In genomic region chr22:17803871-17804270, GRCh38 we compare ENCODE assay signal across 22 cellular contexts. TPM values are rescaled to one million over a fixed set of nuclear protein-coding genes. Genes with fewer than 3 reads are reported as not detected.
DNase-seq lines count a peak whose midpoint lies in the region; ATAC-seq, FAIRE-seq and TF ChIP-seq lines count a peak whose summit lies in the region.
"Had no signal": no experiment of that assay in that cellular context is flagged by ENCODE, and none has a peak within 500 bp of the region (broad histone marks: within the 10 kb centered on the region; RNA-seq: fewer than 3 reads in every experiment).

No MANE protein-coding gene starts in this region.

- H3K79me1 ChIP-seq in trophoblast cell (ENCODE audit: low read length), result peaks cover 13% of the 10 kb centered on the region

- H3K36me3 Mint-ChIP-seq in GM23338 (ENCODE audit: low read depth), result peaks cover 7% of the 10 kb centered on the region; the same call in 2 of the 3 replicates
- peaks cover 8% of the 10 kb centered on the region for H3K36me3 Mint-ChIP-seq in activated naive CD4-positive, alpha-beta T cell treated with anti-CD3 and anti-CD28 coated beads for 36 hours (ENCODE audit: low read depth)

- intact Hi-C loops in activated naive CD4-positive, alpha-beta T cell treated with anti-CD3 and anti-CD28 coated beads for 36 hours (cut with micrococcal nuclease), result no loop called here
- intact Hi-C loops in sigmoid colon (cut with DNase I), result no loop called here

- no peak overlapping the region for H4K8ac ChIP-seq in trophoblast cell (ENCODE audit: low read depth, low read length)

- no peak for TF ChIP-seq EP300 in sigmoid colon (IDR thresholded peaks at IDR 0.05)

- H3K79me2 ChIP-seq in GM23338 (replicated peaks; ENCODE audit: insufficient read depth), result no peaks in the 10 kb centered on the region
- H3K79me2 ChIP-seq in trophoblast cell (ENCODE audit: control insufficient read depth, insufficient read depth, low read length, poor library complexity), result no peaks in the 10 kb centered on the region

- H2AFZ ChIP-seq in GM23338 (no peak overlapping the region), trophoblast cell (ENCODE audit: insufficient read depth, low read length, poor library complexity) (no peak overlapping the region)
- H2AFZ ChIP-seq: PC-9 had no signal

- no peak for TF ChIP-seq POLR2A in sigmoid colon (IDR thresholded peaks at IDR 0.05)

- H2AK5ac ChIP-seq in trophoblast cell (ENCODE audit: low read length), result no peak overlapping the region

- no peak overlapping the region for H2BK120ac ChIP-seq in trophoblast cell (ENCODE audit: insufficient read depth, low read length, poor library complexity)

- no peak overlapping the region for H3K4ac ChIP-seq in trophoblast cell (ENCODE audit: low read depth, low read length)

- H3K4me3 ChIP-seq in GM23338 (no peak overlapping the region), RWPE2 (ENCODE audit: severe bottlenecking) (no peak overlapping the region), epithelial cell of esophagus (ENCODE audit: low read length) (no peak overlapping the region), trophoblast cell (ENCODE audit: low read depth, low read length) (no peak overlapping the region), sigmoid colon (no peak overlapping the region)
- H3K4me3 ChIP-seq: PC-9 had no signal

- DNase-seq in GM23338 (ENCODE audit: low spot score), result no peak
- DNase-seq in RWPE2 (ENCODE audit: low spot score), result no peak
- peak; percentile 29 for DNase-seq in epithelial cell of esophagus (ENCODE audit: low read depth)
- peak; percentile 57 to 66 for DNase-seq in trophoblast cell
- DNase-seq in activated naive CD4-positive, alpha-beta T cell treated with anti-CD3 and anti-CD28 coated beads for 36 hours, result no peak
- DNase-seq in GOT3 (lab: John Stamatoyannopoulos, UW), result no peak
- DNase-seq in sigmoid colon, result no peak
- no peak for DNase-seq in GM19239 (ENCODE audit: insufficient read length, low spot score)
- DNase-seq: EL, GF-D8, HCEC 1CT, MM.1S, NCI-H1048, NCI-H1436 treated with DMSO at 0.1 percent for 48 hours, NCI-H1930, NCI-H2227 treated with DMSO at 0.1 percent for 48 hours, NCI-H510A treated with DMSO at 0.1 percent for 48 hours, NCI-H748 treated with DMSO at 0.1 percent for 48 hours, PC-9, RPMI8226 had no signal

- H4K20me1 ChIP-seq in GM23338 (replicated peaks; ENCODE audit: insufficient read depth), result no peaks in the 10 kb centered on the region

- no CpG with 5 or more reads among the region's 13 CpGs for WGBS in trophoblast cell (ENCODE audit: extremely low coverage, insufficient coverage, insufficient read length)
- WGBS in sigmoid colon, 2 donors, result 96 to 98% methylated on average over 13 of the region's 13 CpGs

- H3K9me3 ChIP-seq in RWPE2 (ENCODE audit: severe bottlenecking), result no peaks in the 10 kb centered on the region
- H3K9me3 ChIP-seq in trophoblast cell (ENCODE audit: insufficient read depth, low read depth, low read length), result no peaks in the 10 kb centered on the region
- no peaks in the 10 kb centered on the region for H3K9me3 ChIP-seq in sigmoid colon

- H3K23ac ChIP-seq in trophoblast cell (ENCODE audit: low read length), result no peak overlapping the region

- H3K18ac ChIP-seq in trophoblast cell (ENCODE audit: low read length), result no peak overlapping the region

- H2BK12ac ChIP-seq in trophoblast cell (ENCODE audit: low read length), result no peak overlapping the region

- H3K9me3 Mint-ChIP-seq in GM23338, result no peaks in the 10 kb centered on the region
- no peaks in the 10 kb centered on the region for H3K9me3 Mint-ChIP-seq in activated naive CD4-positive, alpha-beta T cell treated with anti-CD3 and anti-CD28 coated beads for 36 hours

- H3K9me2 ChIP-seq in GM23338 (ENCODE audit: insufficient read depth), result no peaks in the 10 kb centered on the region

- H3K36me3 ChIP-seq in GM23338 (ENCODE audit: insufficient read depth) (peaks cover 5% of the 10 kb centered on the region; the same call in 1 of the 2 replicates), RWPE2 (ENCODE audit: low read depth) (peaks cover 43% of the 10 kb centered on the region), trophoblast cell (ENCODE audit: control insufficient read depth in 1 of 2, insufficient read depth in 2 of 2, low read length in 2 of 2) (peaks cover 3 to 9% of the 10 kb centered on the region in 2 experiments), sigmoid colon (peaks cover 4 to 70% (median 29%) of the 10 kb centered on the region in 4 donors)

- 0 out of 2 replicates have a peak, but pooled peaks cover 3% of the 10 kb centered on the region for H3F3A ChIP-seq in GM23338 (replicated peaks; ENCODE audit: low read depth)

- H4K12ac ChIP-seq in trophoblast cell (ENCODE audit: low read depth, low read length), result no peak overlapping the region

- H4K91ac ChIP-seq in trophoblast cell (ENCODE audit: low read depth, low read length), result no peak overlapping the region

- peaks cover 5% of the 10 kb centered on the region for H3K27me3 Mint-ChIP-seq in GM23338 (ENCODE audit: insufficient read depth, low read depth, poor library complexity)
- H3K27me3 Mint-ChIP-seq in activated naive CD4-positive, alpha-beta T cell treated with anti-CD3 and anti-CD28 coated beads for 36 hours (ENCODE audit: low read depth), result no peaks in the 10 kb centered on the region

- H3K4me3 Mint-ChIP-seq in GM23338, result no peak overlapping the region
- H3K4me3 Mint-ChIP-seq in activated naive CD4-positive, alpha-beta T cell treated with anti-CD3 and anti-CD28 coated beads for 36 hours, result no peak overlapping the region

- CTCF ChIA-PET in activated naive CD4-positive, alpha-beta T cell treated with anti-CD3 and anti-CD28 coated beads for 36 hours (lab: Charles Lee), result interaction anchor here (1.2 kb wide), 1 partner anchor 272 kb away, joined by 3 read pairs; no protein-coding TSS in a partner anchor

- no peak for FAIRE-seq in GM19239 (lab: Jason Lieb, UNC)
- FAIRE-seq: A204.1 had no signal

- peak overlapping the region; percentile 63; the same call in 1 of the 2 replicates for H3K27ac ChIP-seq in GM23338 (ENCODE audit: low read depth)
- no peak overlapping the region for H3K27ac ChIP-seq in RWPE2 (ENCODE audit: poor library complexity, severe bottlenecking)
- H3K27ac ChIP-seq in trophoblast cell (ENCODE audit: low read depth, low read length), result no peak overlapping the region
- H3K27ac ChIP-seq in sigmoid colon, result no peak overlapping the region
- H3K27ac ChIP-seq: PC-9 had no signal

- ATAC-seq in GM23338 (no peak), RWPE2 (ENCODE audit: low read depth) (peak; percentile 44; the same call in 2 of the 3 replicates)
- ATAC-seq: SK-N-SH treated with all-trans-retinoic acid at 6 μM for 48 hours had no signal

- H3K4me2 ChIP-seq in GM23338, result no peak overlapping the region
- no peak overlapping the region for H3K4me2 ChIP-seq in trophoblast cell (ENCODE audit: low read length)
- H3K4me2 ChIP-seq: PC-9 had no signal

- H3K9ac ChIP-seq in trophoblast cell (ENCODE audit: low read length), result no peak overlapping the region

- H3K27ac Mint-ChIP-seq in GM23338, result peak overlapping the region; percentile 67; the same call in 1 of the 2 replicates
- no peak overlapping the region for H3K27ac Mint-ChIP-seq in activated naive CD4-positive, alpha-beta T cell treated with anti-CD3 and anti-CD28 coated beads for 36 hours

- H3K14ac ChIP-seq in trophoblast cell (ENCODE audit: low read length), result no peak overlapping the region

- peaks cover 9% of the 10 kb centered on the region; the same call in 2 of the 3 replicates for H3K4me1 Mint-ChIP-seq in GM23338
- no peaks in the 10 kb centered on the region for H3K4me1 Mint-ChIP-seq in activated naive CD4-positive, alpha-beta T cell treated with anti-CD3 and anti-CD28 coated beads for 36 hours (ENCODE audit: low read depth)

- no peak overlapping the region for H2BK5ac ChIP-seq in trophoblast cell (ENCODE audit: low read depth, low read length, poor library complexity)

- no peak for TF ChIP-seq CTCF in GM23338 (conservative IDR thresholded peaks at IDR 0.05; ENCODE audit: low read depth in 2 of 2)
- TF ChIP-seq CTCF in RWPE2 (IDR thresholded peaks at IDR 0.05; ENCODE audit: poor library complexity, severe bottlenecking), result no peak
- TF ChIP-seq CTCF in epithelial cell of esophagus (IDR thresholded peaks at IDR 0.05; ENCODE audit: insufficient read depth, low read depth, low read length, missing control alignments), result no peak
- no peak for TF ChIP-seq CTCF in sigmoid colon (IDR thresholded peaks at IDR 0.05)

- H3K27me3 ChIP-seq in GM23338 (ENCODE audit: insufficient read depth) (no peaks in the 10 kb centered on the region), RWPE2 (ENCODE audit: insufficient read depth, poor library complexity, severe bottlenecking) (no peaks in the 10 kb centered on the region), trophoblast cell (ENCODE audit: insufficient read depth, low read length) (no peaks in the 10 kb centered on the region), sigmoid colon (no peaks in the 10 kb centered on the region)

- no peaks in the 10 kb centered on the region for H3K4me1 ChIP-seq in GM23338 (ENCODE audit: insufficient read depth)
- H3K4me1 ChIP-seq in RWPE2 (ENCODE audit: insufficient read depth, poor library complexity, severe bottlenecking), result peaks cover 7% of the 10 kb centered on the region
- peaks cover 34 to 35% of the 10 kb centered on the region in 2 experiments for H3K4me1 ChIP-seq in trophoblast cell (ENCODE audit: control insufficient read depth in 1 of 2, insufficient read depth in 2 of 2, low read length in 2 of 2)
- H3K4me1 ChIP-seq in sigmoid colon, result peaks cover 0 to 6% (median 1%) of the 10 kb centered on the region in 4 donors

TF ChIP-seq in GM23338, 12 proteins besides CTCF, POLR2A, EP300 and RAD21 (continues in another document):
- TF ChIP-seq EZH2 (IDR thresholded peaks at IDR 0.05; ENCODE audit: low read depth, unreplicated experiment) (no peak), ZNF114 (CRISPR knock-in tag; IDR thresholded peaks at IDR 0.05) (no peak), ZNF331 (CRISPR knock-in tag; IDR thresholded peaks at IDR 0.05; ENCODE audit: low read depth) (no peak), EZH2phosphoT487 (IDR thresholded peaks at IDR 0.05; ENCODE audit: unreplicated experiment) (no peak), STAT1 (IDR thresholded peaks at IDR 0.05; ENCODE audit: unreplicated experiment) (no peak), ETS1 (IDR thresholded peaks at IDR 0.05) (no peak)

RNA-seq across cellular contexts. Expression of gene BID, which starts 29.6 kb away (rescaled TPM):
- 62.3 and 125 TPM in 2 replicates for total RNA-seq in GM23338 (2014; rRNA removed; shearing (Covaris generic))
- polyA plus RNA-seq in GM23338 (2016; fragmentation: Nextera tagmentation; extraction: Ambion mirVana) (63.4 and 65.1 TPM in 2 replicates), sigmoid colon (10 to 100 TPM; 24.6 to 72.1 (median 31.9) TPM)
- 11.2 and 12.5 TPM in 2 replicates for polyA plus RNA-seq in trophoblast cell (2013)
- total RNA-seq in activated naive CD4-positive, alpha-beta T cell treated with anti-CD3 and anti-CD28 coated beads for 36 hours, result 10 to 100 TPM; 53.0 to 63.7 TPM
- 10 to 100 TPM in 3 of 4 donors, 1 to 10 TPM in 1; 9.7 to 28.2 (median 15.1) TPM for total RNA-seq in sigmoid colon

Comparison
In these comparisons a context has a peak if more than half of its experiments do, and no peak if none do; other contexts are left out.
1. DNase-seq: peak in epithelial cell of esophagus (single experiment) and trophoblast cell (2 of 2); none in GM23338 (single experiment), RWPE2 (single experiment), activated naive CD4-positive, alpha-beta T cell treated with anti-CD3 and anti-CD28 coated beads for 36 hours (single experiment), GOT3 (single experiment), sigmoid colon (single experiment) and GM19239 (single experiment).